8 cellular contexts compared by ENCODE assay signal in genomic region chr16:31073823-31074072, GRCh38. TPM values are rescaled to one million over a fixed set of nuclear protein-coding genes. Genes with fewer than 3 reads are reported as not detected.
DNase-seq lines count a peak whose midpoint lies in the region; ATAC-seq and TF ChIP-seq lines count a peak whose summit lies in the region.

No MANE protein-coding gene starts in this region.

- 0 to 1% (median 0%) methylated on average over 5 to 7 of the region's 7 CpGs for WGBS in adrenal gland, 4 donors

- TF ChIP-seq CTCF in AG10803 (conservative IDR thresholded peaks at IDR 0.05; ENCODE audit: low read length) (no peak), HEK293 (tag by site-specific recombination; IDR thresholded peaks at IDR 0.05) (no peak; the same call in 1 of the 2 replicates), adrenal gland (IDR thresholded peaks at IDR 0.05) (no peak)

- CTCF ChIA-PET in HEK293 (lab: Yijun Ruan, JAX): interaction anchor here (1.0 to 1.6 kb wide), 3 partner anchors 69 to 88 kb away, joined by 3 to 11 read pairs (median 4); partner anchors contain the start of gene HSD3B7

- H3K4me3 ChIP-seq in AG10803 (ENCODE audit: low read length): peak overlapping the region; percentile 99
- peak overlapping the region; percentile 93 for H3K4me3 ChIP-seq in HEK293 (ENCODE audit: low read depth, low read length)
- H3K4me3 ChIP-seq in adrenal gland: peak overlapping the region; percentile 68 to 100 (median 82)

- POLR2A ChIA-PET in HEK293 (lab: Yijun Ruan, JAX): interaction anchor here (0.5 to 3.9 kb wide), 20 partner anchors 9 to 386 kb away, joined by 3 to 52 read pairs (median 4); partner anchors contain the start of genes ARMC5, FUS, HSD3B7 and KAT8

- H3K4me1 Mint-ChIP-seq in memory B cell: peaks cover 32% of the 10 kb centered on the region

- no peaks in the 10 kb centered on the region for H3K4me1 ChIP-seq in HEK293 (ENCODE audit: control insufficient read depth, insufficient read depth, low read length)
- H3K4me1 ChIP-seq in adrenal gland (replicated peaks in 1 of 2): peaks cover 13 to 29% of the 10 kb centered on the region in 2 donors

- no peaks in the 10 kb centered on the region for H3K27me3 ChIP-seq in adrenal gland

- intact Hi-C loops in adrenal gland (cut with DNase I): no loop called here

- H3K9me3 ChIP-seq in HEK293 (ENCODE audit: control insufficient read depth, insufficient read depth, low read depth, low read length) (no peaks in the 10 kb centered on the region), adrenal gland (replicated peaks in 1 of 3) (no peaks in the 10 kb centered on the region)

- ATAC-seq in memory B cell (ENCODE audit: low read depth): peak; percentile 18

- no peak for TF ChIP-seq POLR2A in adrenal gland (IDR thresholded peaks at IDR 0.05)

- H3K27ac Mint-ChIP-seq in memory B cell: peak overlapping the region; percentile 95

- no peak for DNase-seq in AG10803 (ENCODE audit: low read depth)
- DNase-seq in adrenal gland: no peak
- peak; percentile 69 to 82 for DNase-seq in memory B cell (ENCODE audit: low spot score in 2 of 2)
- no peak for DNase-seq in activated CD8-positive, alpha-beta memory T cell treated with anti-CD3 and anti-CD28 coated beads, Interleukin-2, amount 50 U/mL, for 48 hours
- no peak for DNase-seq in midbrain (lab: John Stamatoyannopoulos, UW)
- no peak for DNase-seq in activated CD4-positive, alpha-beta T cell treated with anti-CD3 and anti-CD28 coated beads for 48 hours
- DNase-seq in foreskin melanocyte: no peak

- H3K9me3 Mint-ChIP-seq in memory B cell: no peaks in the 10 kb centered on the region

- H3K27ac ChIP-seq in HEK293 (ENCODE audit: extremely low read depth, low read depth, low read length): peak overlapping the region; percentile 83
- H3K27ac ChIP-seq in adrenal gland: peak overlapping the region; percentile 47 to 98 (median 91)

- peak overlapping the region; percentile 93 for H3K4me3 Mint-ChIP-seq in memory B cell

- no peaks in the 10 kb centered on the region for H3K27me3 Mint-ChIP-seq in memory B cell

- H3K36me3 ChIP-seq in HEK293 (ENCODE audit: control insufficient read depth in 2 of 2, insufficient read depth in 1 of 2, low read length in 2 of 2) (peaks cover 0 to 32% of the 10 kb centered on the region in 2 experiments; a peak in 1 of 3 replicates), adrenal gland (replicated peaks in 1 of 2) (peaks cover 0 to 25% of the 10 kb centered on the region in 2 donors)

- H3K36me3 Mint-ChIP-seq in memory B cell: peaks cover 12% of the 10 kb centered on the region

TF ChIP-seq in HEK293, 187 proteins besides CTCF, POLR2A, EP300 and RAD21 (continues in another document):
- TF ChIP-seq ZNF544 (tag by site-specific recombination; IDR thresholded peaks at IDR 0.05): no peak
- peak; percentile 24; the same call in 1 of the 2 replicates for TF ChIP-seq YY1 (tag by site-specific recombination; IDR thresholded peaks at IDR 0.05)
- TF ChIP-seq ZNF423 (tag by site-specific recombination; IDR thresholded peaks at IDR 0.05): no peak
- TF ChIP-seq ZSCAN16 (tag by site-specific recombination; IDR thresholded peaks at IDR 0.05): no peak
- no peak for TF ChIP-seq ZNF223 (tag by site-specific recombination; IDR thresholded peaks at IDR 0.05)
- 0 out of 2 replicates have a peak, but pooled peaks have one; percentile 14 for TF ChIP-seq ZBTB20 (tag by site-specific recombination; IDR thresholded peaks at IDR 0.05)
- no peak for TF ChIP-seq ZNF701 (tag by site-specific recombination; IDR thresholded peaks at IDR 0.05)
- TF ChIP-seq, protein P1, sequence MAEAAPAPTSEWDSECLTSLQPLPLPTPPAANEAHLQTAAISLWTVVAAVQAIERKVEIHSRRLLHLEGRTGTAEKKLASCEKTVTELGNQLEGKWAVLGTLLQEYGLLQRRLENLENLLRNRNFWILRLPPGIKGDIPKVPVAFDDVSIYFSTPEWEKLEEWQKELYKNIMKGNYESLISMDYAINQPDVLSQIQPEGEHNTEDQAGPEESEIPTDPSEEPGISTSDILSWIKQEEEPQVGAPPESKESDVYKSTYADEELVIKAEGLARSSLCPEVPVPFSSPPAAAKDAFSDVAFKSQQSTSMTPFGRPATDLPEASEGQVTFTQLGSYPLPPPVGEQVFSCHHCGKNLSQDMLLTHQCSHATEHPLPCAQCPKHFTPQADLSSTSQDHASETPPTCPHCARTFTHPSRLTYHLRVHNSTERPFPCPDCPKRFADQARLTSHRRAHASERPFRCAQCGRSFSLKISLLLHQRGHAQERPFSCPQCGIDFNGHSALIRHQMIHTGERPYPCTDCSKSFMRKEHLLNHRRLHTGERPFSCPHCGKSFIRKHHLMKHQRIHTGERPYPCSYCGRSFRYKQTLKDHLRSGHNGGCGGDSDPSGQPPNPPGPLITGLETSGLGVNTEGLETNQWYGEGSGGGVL (tag by site-specific recombination; IDR thresholded peaks at IDR 0.05): no peak
- TF ChIP-seq ZFP69B (tag by site-specific recombination; IDR thresholded peaks at IDR 0.05): no peak
- no peak for TF ChIP-seq ZNF292 (tag by site-specific recombination; IDR thresholded peaks at IDR 0.05; ENCODE audit: borderline replicate concordance, low read depth)
- TF ChIP-seq ZNF202 (tag by site-specific recombination; IDR thresholded peaks at IDR 0.05; ENCODE audit: borderline replicate concordance): no peak
- 0 out of 2 replicates have a peak, but pooled peaks have one; percentile 15 for TF ChIP-seq ZNF391 (tag by site-specific recombination; IDR thresholded peaks at IDR 0.05; ENCODE audit: borderline replicate concordance, low read depth)
- no peak for TF ChIP-seq GLI2 (tag by site-specific recombination; IDR thresholded peaks at IDR 0.05; ENCODE audit: borderline replicate concordance, low read depth)
- TF ChIP-seq ZNF626 (tag by site-specific recombination; IDR thresholded peaks at IDR 0.05): no peak
- TF ChIP-seq ZNF473 (tag by site-specific recombination; IDR thresholded peaks at IDR 0.05): no peak
- TF ChIP-seq ZNF501 (tag by site-specific recombination; IDR thresholded peaks at IDR 0.05): no peak
- no peak for TF ChIP-seq ZBTB26 (tag by site-specific recombination; optimal IDR thresholded peaks at IDR 0.05)
- TF ChIP-seq ZBTB7A (tag by site-specific recombination; IDR thresholded peaks at IDR 0.05; ENCODE audit: low read depth): no peak
- TF ChIP-seq ZNF561 (tag by site-specific recombination; IDR thresholded peaks at IDR 0.05; ENCODE audit: borderline replicate concordance): no peak
- TF ChIP-seq ZEB2 (tag by site-specific recombination; IDR thresholded peaks at IDR 0.05): no peak
- TF ChIP-seq HOXC10 (CRISPR knock-in tag; IDR thresholded peaks at IDR 0.05): no peak
- TF ChIP-seq ZNF560 (tag by site-specific recombination; IDR thresholded peaks at IDR 0.05; ENCODE audit: borderline replicate concordance): no peak
- 0 out of 2 replicates have a peak, but pooled peaks have one; percentile 5 for TF ChIP-seq ZNF664 (tag by site-specific recombination; IDR thresholded peaks at IDR 0.05)
- TF ChIP-seq KLF8 (tag by site-specific recombination; IDR thresholded peaks at IDR 0.05): no peak
- TF ChIP-seq PBX3 (CRISPR knock-in tag; IDR thresholded peaks at IDR 0.05): no peak
- no peak for TF ChIP-seq ZNF16 (tag by site-specific recombination; IDR thresholded peaks at IDR 0.05; ENCODE audit: low read depth)
- TF ChIP-seq SALL2 (tag by site-specific recombination; IDR thresholded peaks at IDR 0.05; ENCODE audit: borderline replicate concordance): no peak
- no peak for TF ChIP-seq ZNF155 (tag by site-specific recombination; IDR thresholded peaks at IDR 0.05)

RNA-seq across cellular contexts. Expression of gene ZNF668, which starts 0.3 kb away (rescaled TPM):
- 10 to 100 TPM; 10.6 to 29.5 (median 12.7) TPM for total RNA-seq in adrenal gland
- polyA plus RNA-seq in adrenal gland: 10 to 100 TPM in 2 of 3 donors, 1 to 10 TPM in 1; 6.2 to 19.5 (median 11.7) TPM

RNA-seq across cellular contexts. Expression of gene ZNF646, which starts 0.5 kb away (rescaled TPM):
- total RNA-seq in adrenal gland: 10 to 100 TPM; 11.8 to 17.8 (median 14.5) TPM
- 10 to 100 TPM in 1 of 3 donors, 1 to 10 TPM in 2; 3.1 to 15.4 (median 3.7) TPM for polyA plus RNA-seq in adrenal gland

RNA-seq across cellular contexts. Expression of gene PRSS53, which starts 15.0 kb away (rescaled TPM):
- total RNA-seq in adrenal gland: 1 to 10 TPM in 4 of 8 donors, under 1 TPM in 4; 0.18 to 3.0 (median 1.0) TPM
- polyA plus RNA-seq in adrenal gland: 10 to 100 TPM in 1 of 3 donors, 1 to 10 TPM in 1, under 1 TPM in 1; 0.29 to 11.0 (median 3.1) TPM

RNA-seq across cellular contexts. Expression of gene VKORC1, which starts 20.8 kb away (rescaled TPM):
- 100 to 1,000 TPM in 7 of 8 donors, 10 to 100 TPM in 1; 63.5 to 267 (median 155) TPM for total RNA-seq in adrenal gland
- 100 to 1,000 TPM in 1 of 3 donors, 10 to 100 TPM in 2; 69.5 to 120 (median 82.1) TPM for polyA plus RNA-seq in adrenal gland

RNA-seq across cellular contexts. Expression of gene BCKDK, which starts 34.4 kb away (rescaled TPM):
- 100 to 1,000 TPM in 5 of 8 donors, 10 to 100 TPM in 3; 61.3 to 181 (median 105) TPM for total RNA-seq in adrenal gland
- 10 to 100 TPM; 30.6 to 32.1 (median 30.6) TPM for polyA plus RNA-seq in adrenal gland

Comparison
In these comparisons a context has a peak if more than half of its experiments do, and no peak if none do; other contexts are left out.
1. DNase-seq: peak in memory B cell (2 of 2); none in AG10803 (single experiment), adrenal gland (0 of 7), activated CD8-positive, alpha-beta memory T cell treated with anti-CD3 and anti-CD28 coated beads, Interleukin-2, amount 50 U/mL, for 48 hours (single experiment), midbrain (single experiment), activated CD4-positive, alpha-beta T cell treated with anti-CD3 and anti-CD28 coated beads for 48 hours (single experiment) and foreskin melanocyte (single experiment).
2. Peak in every context shown above with its lines, with median percentiles within 50 percentile points of each other: H3K4me3 ChIP-seq.